In genomic region chr16:74984670-74985411, GRCh38 we compare ENCODE assay signal across 1 cellular context.
TF ChIP-seq lines count a peak whose summit lies in the region.

A gene with protein sequence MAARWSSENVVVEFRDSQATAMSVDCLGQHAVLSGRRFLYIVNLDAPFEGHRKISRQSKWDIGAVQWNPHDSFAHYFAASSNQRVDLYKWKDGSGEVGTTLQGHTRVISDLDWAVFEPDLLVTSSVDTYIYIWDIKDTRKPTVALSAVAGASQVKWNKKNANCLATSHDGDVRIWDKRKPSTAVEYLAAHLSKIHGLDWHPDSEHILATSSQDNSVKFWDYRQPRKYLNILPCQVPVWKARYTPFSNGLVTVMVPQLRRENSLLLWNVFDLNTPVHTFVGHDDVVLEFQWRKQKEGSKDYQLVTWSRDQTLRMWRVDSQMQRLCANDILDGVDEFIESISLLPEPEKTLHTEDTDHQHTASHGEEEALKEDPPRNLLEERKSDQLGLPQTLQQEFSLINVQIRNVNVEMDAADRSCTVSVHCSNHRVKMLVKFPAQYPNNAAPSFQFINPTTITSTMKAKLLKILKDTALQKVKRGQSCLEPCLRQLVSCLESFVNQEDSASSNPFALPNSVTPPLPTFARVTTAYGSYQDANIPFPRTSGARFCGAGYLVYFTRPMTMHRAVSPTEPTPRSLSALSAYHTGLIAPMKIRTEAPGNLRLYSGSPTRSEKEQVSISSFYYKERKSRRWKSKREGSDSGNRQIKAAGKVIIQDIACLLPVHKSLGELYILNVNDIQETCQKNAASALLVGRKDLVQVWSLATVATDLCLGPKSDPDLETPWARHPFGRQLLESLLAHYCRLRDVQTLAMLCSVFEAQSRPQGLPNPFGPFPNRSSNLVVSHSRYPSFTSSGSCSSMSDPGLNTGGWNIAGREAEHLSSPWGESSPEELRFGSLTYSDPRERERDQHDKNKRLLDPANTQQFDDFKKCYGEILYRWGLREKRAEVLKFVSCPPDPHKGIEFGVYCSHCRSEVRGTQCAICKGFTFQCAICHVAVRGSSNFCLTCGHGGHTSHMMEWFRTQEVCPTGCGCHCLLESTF (minus strand): TSS chr16:74985123. CDS start chr16:74985017, 106 bp downstream.

TF ChIP-seq in H1, 55 proteins besides CTCF, POLR2A, EP300 and RAD21 (continued from another document):
- TF ChIP-seq, protein P1, sequence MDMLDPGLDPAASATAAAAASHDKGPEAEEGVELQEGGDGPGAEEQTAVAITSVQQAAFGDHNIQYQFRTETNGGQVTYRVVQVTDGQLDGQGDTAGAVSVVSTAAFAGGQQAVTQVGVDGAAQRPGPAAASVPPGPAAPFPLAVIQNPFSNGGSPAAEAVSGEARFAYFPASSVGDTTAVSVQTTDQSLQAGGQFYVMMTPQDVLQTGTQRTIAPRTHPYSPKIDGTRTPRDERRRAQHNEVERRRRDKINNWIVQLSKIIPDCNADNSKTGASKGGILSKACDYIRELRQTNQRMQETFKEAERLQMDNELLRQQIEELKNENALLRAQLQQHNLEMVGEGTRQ (IDR thresholded peaks at IDR 0.05; ENCODE audit: low read length) = 0 out of 2 replicates have a peak, but pooled peaks have one; percentile 6
- TF ChIP-seq SIX5 (IDR thresholded peaks at IDR 0.05; ENCODE audit: low read depth, low read length) (peak; percentile 58), ATF2 (IDR thresholded peaks at IDR 0.05; ENCODE audit: low read length) (no peak), SP1 (IDR thresholded peaks at IDR 0.05; ENCODE audit: low read depth, low read length) (peak; percentile 62; the same call in 1 of the 2 replicates), PHF8 (conservative IDR thresholded peaks at IDR 0.05; ENCODE audit: low read depth, low read length) (peak; percentile 96), TAF1 (IDR thresholded peaks at IDR 0.05; ENCODE audit: low read depth, low read length) (peak; percentile 66; the same call in 1 of the 2 replicates), KDM4A (IDR thresholded peaks at IDR 0.05; ENCODE audit: low read depth, low read length, severe bottlenecking) (peak; percentile 75), HDAC2 (IDR thresholded peaks at IDR 0.05; ENCODE audit: borderline replicate concordance in 1 of 2, low read depth in 2 of 2, low read length in 2 of 2) (peak in 1 of 2 experiments; percentile 52; a peak in 1 of 4 replicates), POLR2AphosphoS5 (IDR thresholded peaks at IDR 0.05; ENCODE audit: low read depth, low read length) (peak; percentile 57), SIN3A (conservative IDR thresholded peaks at IDR 0.05 in 1 of 2, IDR thresholded peaks at IDR 0.05 in 1 of 2; ENCODE audit: low read depth in 1 of 2, low read length in 2 of 2) (0 out of 4 replicates have a peak, but pooled peaks of 1 of the 2 experiments have one; percentile 51), CBX8 (IDR thresholded peaks at IDR 0.05; ENCODE audit: borderline replicate concordance, low read depth, low read length) (no peak), EZH2 (IDR thresholded peaks at IDR 0.05; ENCODE audit: low read depth, low read length, severe bottlenecking) (no peak), TBP (IDR thresholded peaks at IDR 0.05; ENCODE audit: low read depth, low read length) (peak; percentile 35; the same call in 1 of the 2 replicates), CREB1 (IDR thresholded peaks at IDR 0.05) (peak; percentile 78), BACH1 (IDR thresholded peaks at IDR 0.05; ENCODE audit: low read length) (0 out of 2 replicates have a peak, but pooled peaks have one; percentile 66), TAF7 (optimal IDR thresholded peaks at IDR 0.05; ENCODE audit: borderline replicate concordance, low read depth, low read length) (peak; percentile 33), CEBPB (IDR thresholded peaks at IDR 0.05; ENCODE audit: low read depth, low read length) (peak; percentile 56), BRCA1 (IDR thresholded peaks at IDR 0.05; ENCODE audit: low read depth, low read length) (peak; percentile 68), CHD2 (IDR thresholded peaks at IDR 0.05; ENCODE audit: low read length) (peak; percentile 94), ASH2L (IDR thresholded peaks at IDR 0.05; ENCODE audit: low read length) (peak; percentile 93)
